ENCODE assay signal across 13 cellular contexts in the genomic region with DNA sequence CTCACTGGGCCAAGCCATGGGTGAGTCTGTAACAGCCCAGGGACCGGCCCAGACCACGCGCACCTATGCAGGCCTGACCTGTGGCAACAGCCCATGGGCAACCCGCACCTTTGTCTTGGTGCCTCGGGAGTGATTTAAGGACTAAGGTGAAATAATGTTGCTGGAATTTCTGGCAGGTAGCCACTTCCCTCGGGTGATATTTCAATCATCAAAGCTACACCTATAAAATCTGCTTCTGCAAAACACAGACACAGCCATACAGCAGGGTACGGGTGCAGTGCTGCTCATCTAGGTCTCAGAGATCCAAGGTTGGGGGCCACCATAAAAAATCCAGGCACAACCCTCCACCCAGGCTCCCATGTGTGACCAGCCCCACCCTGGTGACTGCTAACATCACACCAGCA. TPM values are rescaled to one million over a fixed set of nuclear protein-coding genes. Genes with fewer than 3 reads are reported as not detected.
DNase-seq lines count a peak whose midpoint lies in the region; ATAC-seq, FAIRE-seq and TF ChIP-seq lines count a peak whose summit lies in the region.
"Had no signal": no experiment of that assay in that cellular context is flagged by ENCODE, and none has a peak within 500 bp of the region (broad histone marks: within the 10 kb centered on the region; RNA-seq: fewer than 3 reads in every experiment).

No MANE protein-coding gene starts in this region.

- H3K27ac ChIP-seq in HUES64 (ENCODE audit: low read depth, low read length) (peak overlapping the region; percentile 18; the same call in 1 of the 2 replicates), RWPE1 (peak overlapping the region; percentile 46; the same call in 1 of the 2 replicates), hepatocyte (peak overlapping the region; percentile 36), small intestine (ENCODE audit: low read depth in 1 of 2, low read length in 1 of 2) (no peak overlapping the region)

- H3K9me2 ChIP-seq in hepatocyte (replicated peaks; ENCODE audit: insufficient read depth), result no peaks in the 10 kb centered on the region
- H3K9me2 ChIP-seq: SK-N-SH had no signal

- no peaks in the 10 kb centered on the region for H3K27me3 Mint-ChIP-seq in activated T-helper 17 cell treated with anti-CD3 and anti-CD28 coated beads, Interleukin-2, amount 50 U/mL, for 72 hours
- H3K27me3 Mint-ChIP-seq: activated naive CD8-positive, alpha-beta T cell treated with anti-CD3 and anti-CD28 coated beads, Interleukin-2, amount 50 U/mL, for 24 hours had no signal

- no peaks in the 10 kb centered on the region; the same call in 1 of the 2 replicates for H3K9me3 ChIP-seq in HUES64 (ENCODE audit: insufficient read depth, low read depth, low read length)
- H3K9me3 ChIP-seq in hepatocyte (ENCODE audit: low read depth), result no peaks in the 10 kb centered on the region
- H3K9me3 ChIP-seq in small intestine (ENCODE audit: control insufficient read depth, low read depth), result no peaks in the 10 kb centered on the region
- H3K9me3 ChIP-seq: SK-N-SH had no signal

- H3K4me1 ChIP-seq in HUES64 (ENCODE audit: insufficient read depth, low read length), result peaks cover 23% of the 10 kb centered on the region
- H3K4me1 ChIP-seq in hepatocyte (ENCODE audit: insufficient read depth), result peaks cover 27% of the 10 kb centered on the region
- no peaks in the 10 kb centered on the region for H3K4me1 ChIP-seq in small intestine (ENCODE audit: control insufficient read depth in 2 of 2, insufficient read depth in 1 of 2, low read depth in 1 of 2, low read length in 1 of 2)

- no peaks in the 10 kb centered on the region for H3K36me3 Mint-ChIP-seq in activated T-helper 17 cell treated with anti-CD3 and anti-CD28 coated beads, Interleukin-2, amount 50 U/mL, for 72 hours (ENCODE audit: low read depth)

- no peak for ATAC-seq in GM18907 (IDR thresholded peaks at IDR 0.05; ENCODE audit: unreplicated experiment)
- no peak for ATAC-seq in GM18873 (IDR thresholded peaks at IDR 0.05; ENCODE audit: low FRiP score, unreplicated experiment)
- ATAC-seq in activated T-helper 17 cell treated with anti-CD3 and anti-CD28 coated beads, Interleukin-2, amount 50 U/mL, for 72 hours (replicated peaks), result no peak
- ATAC-seq: activated naive CD8-positive, alpha-beta T cell treated with anti-CD3 and anti-CD28 coated beads, Interleukin-2, amount 50 U/mL, for 24 hours had no signal

- WGBS in HUES64, result 85% methylated on average over 7 of the region's 7 CpGs
- 63% methylated on average over 7 of the region's 7 CpGs for WGBS in hepatocyte (ENCODE audit: low lambda C conversion rate, missing lambda C conversion rate)
- 24 to 65% (median 48%) methylated on average over 7 of the region's 7 CpGs for WGBS in small intestine, 3 donors

- H3K4me2 ChIP-seq in hepatocyte, result peak overlapping the region; percentile 40
- H3K4me2 ChIP-seq: SK-N-SH had no signal

- no peaks in the 10 kb centered on the region for H3K4me1 Mint-ChIP-seq in activated T-helper 17 cell treated with anti-CD3 and anti-CD28 coated beads, Interleukin-2, amount 50 U/mL, for 72 hours
- H3K4me1 Mint-ChIP-seq: activated naive CD8-positive, alpha-beta T cell treated with anti-CD3 and anti-CD28 coated beads, Interleukin-2, amount 50 U/mL, for 24 hours had no signal

- TF ChIP-seq CTCF in RWPE1 (conservative IDR thresholded peaks at IDR 0.05; ENCODE audit: low read depth) (no peak), hepatocyte (IDR thresholded peaks at IDR 0.05; ENCODE audit: poor library complexity) (no peak)

- no peak for FAIRE-seq in small intestine (lab: Jason Lieb, UNC)
- FAIRE-seq: frontal cortex had no signal

- H3K27ac Mint-ChIP-seq in activated T-helper 17 cell treated with anti-CD3 and anti-CD28 coated beads, Interleukin-2, amount 50 U/mL, for 72 hours, result no peak overlapping the region
- H3K27ac Mint-ChIP-seq: activated naive CD8-positive, alpha-beta T cell treated with anti-CD3 and anti-CD28 coated beads, Interleukin-2, amount 50 U/mL, for 24 hours; nephron progenitor cell had no signal

- no peaks in the 10 kb centered on the region for H3K27me3 ChIP-seq in HUES64 (ENCODE audit: insufficient read depth, low read length)
- no peaks in the 10 kb centered on the region for H3K27me3 ChIP-seq in hepatocyte
- no peaks in the 10 kb centered on the region for H3K27me3 ChIP-seq in small intestine (ENCODE audit: control insufficient read depth in 2 of 2, insufficient read depth in 2 of 2, low read length in 2 of 2)

- H3K4me3 ChIP-seq in HUES64 (ENCODE audit: low read length) (no peak overlapping the region), hepatocyte (no peak overlapping the region), small intestine (ENCODE audit: low read depth in 1 of 2, low read length in 2 of 2) (no peak overlapping the region)

- no peak overlapping the region for H2AFZ ChIP-seq in hepatocyte

- H3K36me3 ChIP-seq in HUES64 (ENCODE audit: insufficient read depth, low read length) (peaks cover 47% of the 10 kb centered on the region), hepatocyte (replicated peaks; ENCODE audit: insufficient read depth, low read depth) (no peaks in the 10 kb centered on the region), small intestine (ENCODE audit: control insufficient read depth in 2 of 2, insufficient read depth in 2 of 2, low read length in 2 of 2) (no peaks in the 10 kb centered on the region)

- peaks cover 44% of the 10 kb centered on the region for H4K20me1 ChIP-seq in hepatocyte (ENCODE audit: insufficient read depth, poor library complexity, severe bottlenecking)

- H3K79me2 ChIP-seq in hepatocyte, result peaks cover 91% of the 10 kb centered on the region

- no peak overlapping the region for H3K9ac ChIP-seq in HUES64 (ENCODE audit: low read depth, low read length)
- H3K9ac ChIP-seq: SK-N-SH had no signal

- CTCF ChIA-PET in RWPE1 (lab: Yijun Ruan, JAX), result interaction anchor here (0.5 to 2.2 kb wide), 5 partner anchors 12 to 241 kb away, joined by 3 to 5 read pairs (median 3); no protein-coding TSS in a partner anchor

- DNase-seq in RWPE1 (ENCODE audit: low spot score) (peak; percentile 86), hepatocyte (ENCODE audit: low spot score) (peak; percentile 40), small intestine (peak; percentile 33)
- DNase-seq: activated CD4-positive, CD25-positive, alpha-beta regulatory T cell treated with anti-CD3 and anti-CD28 coated beads, Interleukin-2, amount 50 U/mL, for 72 hours; activated naive CD8-positive, alpha-beta T cell treated with anti-CD3 and anti-CD28 coated beads, Interleukin-2, amount 50 U/mL, for 24 hours; activated T-cell treated with anti-CD3 and anti-CD28 coated beads, Interleukin-2, amount 50 U/mL, for 1 hour; nephron progenitor cell; SK-N-SH had no signal

- H3K9me3 Mint-ChIP-seq in activated T-helper 17 cell treated with anti-CD3 and anti-CD28 coated beads, Interleukin-2, amount 50 U/mL, for 72 hours, result peaks cover 5% of the 10 kb centered on the region

- H3K4me3 Mint-ChIP-seq in activated T-helper 17 cell treated with anti-CD3 and anti-CD28 coated beads, Interleukin-2, amount 50 U/mL, for 72 hours, result no peak overlapping the region
- H3K4me3 Mint-ChIP-seq: activated naive CD8-positive, alpha-beta T cell treated with anti-CD3 and anti-CD28 coated beads, Interleukin-2, amount 50 U/mL, for 24 hours; nephron progenitor cell had no signal

- POLR2A ChIA-PET in RWPE1 (lab: Yijun Ruan, JAX; ENCODE audit: low non-redundant PET), result no interaction called here

RNA-seq across cellular contexts. Expression of gene FGFR2, which starts 44.4 kb away (rescaled TPM):
- 45.7 TPM for polyA plus RNA-seq in HUES64 (2013, experiment 1 of 2)
- polyA plus RNA-seq in HUES64 (2013, experiment 2 of 2), result 46.9 TPM
- total RNA-seq in hepatocyte, result 72.6 and 90.4 TPM in 2 replicates
- 41.3 and 50.8 TPM in 2 replicates for polyA plus RNA-seq in hepatocyte
- polyA plus RNA-seq in small intestine, result 1 to 10 TPM; 1.1 to 3.8 (median 1.4) TPM
- not detected for total RNA-seq in activated T-helper 17 cell treated with anti-CD3 and anti-CD28 coated beads, Interleukin-2, amount 50 U/mL, for 72 hours

Comparison
In these comparisons a context has a peak if more than half of its experiments do, and no peak if none do; other contexts are left out.
1. H3K27ac ChIP-seq: peak in HUES64 (single experiment), RWPE1 (single experiment) and hepatocyte (single experiment); none in small intestine (0 of 2).
2. DNase-seq: peak in every context shown above with its lines; median percentile 86 in RWPE1; 40 in hepatocyte; 33 in small intestine.
3. RNA of gene FGFR2, which starts 44.4 kb away (total RNA-seq): 72.6 to 90.4 TPM in hepatocyte; not detected in activated T-helper 17 cell treated with anti-CD3 and anti-CD28 coated beads, Interleukin-2, amount 50 U/mL, for 72 hours; every median in the first group is over 10 times any median in the second.